ENCODE assay signal across 27 cellular contexts in genomic region chrX:154502098-154502497, GRCh38.
"Had no signal": no experiment of that assay in that cellular context is flagged by ENCODE, and none has a peak within 500 bp of the region (broad histone marks: within the 10 kb centered on the region; RNA-seq: fewer than 3 reads in every experiment).

No MANE protein-coding gene starts in this region.

- DNase-seq: colonic mucosa; cortex of kidney; dermis blood vessel endothelial cell; dorsolateral prefrontal cortex; effector CD4-positive, alpha-beta T cell; effector CD8-positive, alpha-beta T cell; effector memory CD4-positive, alpha-beta T cell; effector memory CD8-positive, alpha-beta T cell; endodermal cell; erythroblast; esophagus squamous epithelium; foreskin fibroblast; foreskin keratinocyte; foreskin melanocyte; gastrocnemius medialis; glutamatergic neuron; head of caudate nucleus; heart left ventricle; heart right ventricle had no signal

- H3K4me1 ChIP-seq: colonic mucosa, esophagus muscularis mucosa, gastrocnemius medialis, gastroesophageal sphincter, heart left ventricle, heart right ventricle had no signal

- H3K27me3 ChIP-seq: colonic mucosa, esophagus muscularis mucosa, esophagus squamous epithelium, foreskin keratinocyte, gastrocnemius medialis, gastroesophageal sphincter, heart left ventricle, heart right ventricle had no signal

- H3K4me3 ChIP-seq: colonic mucosa, coronary artery, dorsolateral prefrontal cortex, esophagus muscularis mucosa, esophagus squamous epithelium, gastrocnemius medialis, gastroesophageal sphincter, heart left ventricle, heart right ventricle had no signal

- H3K27ac ChIP-seq: colonic mucosa, coronary artery, dorsolateral prefrontal cortex, epithelial cell of prostate, esophagus muscularis mucosa, foreskin keratinocyte, gastrocnemius medialis, gastroesophageal sphincter, heart left ventricle, heart right ventricle had no signal

- H3K36me3 ChIP-seq: colonic mucosa had no signal

- H3K9me3 ChIP-seq: colonic mucosa, esophagus muscularis mucosa, esophagus squamous epithelium, gastrocnemius medialis, gastroesophageal sphincter, heart left ventricle, heart right ventricle had no signal

- ATAC-seq: effector memory CD8-positive, alpha-beta T cell; foreskin keratinocyte; gastrocnemius medialis; gastroesophageal sphincter; heart left ventricle; heart right ventricle had no signal

- FAIRE-seq: colon, endometrium, endothelial cell of umbilical vein, frontal cortex had no signal
